8 cellular contexts compared by ENCODE assay signal in genomic region chr7:148142660-148143248, GRCh38.
A peak's percentile ranks its signal among the peaks of the same experiment; 100 is the strongest.
DNase-seq lines count a peak whose midpoint lies in the region; ATAC-seq and TF ChIP-seq lines count a peak whose summit lies in the region.

No MANE protein-coding gene starts in this region.

- intact Hi-C loops in MCF 10A (cut with micrococcal nuclease) = loop anchor here (2.0 to 10.0 kb wide), 4 partner anchors 100 to 1406 kb away; no protein-coding TSS in a partner anchor
- intact Hi-C loops in breast epithelium (cut with DNase I; ENCODE audit: low total_unique reads) = no loop called here
- intact Hi-C loops in left ventricle myocardium inferior (cut with micrococcal nuclease) = no loop called here
- intact Hi-C loops in testis (cut with DNase I; ENCODE audit: low total_unique reads) = no loop called here

- no peaks in the 10 kb centered on the region for H3K9me3 ChIP-seq in breast epithelium
- no peaks in the 10 kb centered on the region for H3K9me3 ChIP-seq in RWPE2 (ENCODE audit: severe bottlenecking)
- H3K9me3 ChIP-seq in left ventricle myocardium inferior (replicated peaks) = peaks cover 7% of the 10 kb centered on the region
- H3K9me3 ChIP-seq in testis = no peaks in the 10 kb centered on the region

- POLR2A ChIA-PET in MCF 10A (lab: Yijun Ruan, JAX) = interaction anchor here (0.6 kb wide), 1 partner anchor 796 kb away, joined by 3 read pairs; no protein-coding TSS in a partner anchor

- no peak for TF ChIP-seq POLR2A in breast epithelium (IDR thresholded peaks at IDR 0.05)
- no peak for TF ChIP-seq POLR2A in testis (IDR thresholded peaks at IDR 0.05)

- H3K27ac Mint-ChIP-seq in MCF 10A (ENCODE audit: low read depth, unreplicated experiment) = no peak overlapping the region

- H3K27me3 ChIP-seq in breast epithelium (peaks cover 0 to 9% of the 10 kb centered on the region in 2 donors), RWPE2 (ENCODE audit: insufficient read depth, poor library complexity, severe bottlenecking) (no peaks in the 10 kb centered on the region), left ventricle myocardium inferior (ENCODE audit: low read depth) (peaks cover 19% of the 10 kb centered on the region), testis (no peaks in the 10 kb centered on the region)

- H3K27me3 Mint-ChIP-seq in MCF 10A (ENCODE audit: insufficient read depth, unreplicated experiment) = peaks cover 54% of the 10 kb centered on the region

- DNase-seq in MCF 10A (ENCODE audit: unreplicated experiment) (peak; percentile 59), breast epithelium (ENCODE audit: low spot score in 2 of 2) (no peak), LNCaP clone FGC (ENCODE audit: low read depth) (peak; percentile 62), RWPE2 (ENCODE audit: low spot score) (no peak), left ventricle myocardium inferior (no peak), testis (peak; percentile 54)
- DNase-seq in activated effector memory CD4-positive, alpha-beta T cell treated with Interleukin-2 at 50 U/mL for 16 hours = no peak
- DNase-seq in stimulated activated naive CD4-positive, alpha-beta T cell treated with Interleukin-2 at 50 U/mL for 16 hours (lab: John Stamatoyannopoulos, UW) = no peak

- H3K4me3 ChIP-seq in breast epithelium = no peak overlapping the region
- H3K4me3 ChIP-seq in LNCaP clone FGC (ENCODE audit: low read depth, low read length) = no peak overlapping the region
- no peak overlapping the region for H3K4me3 ChIP-seq in RWPE2 (ENCODE audit: severe bottlenecking)
- no peak overlapping the region for H3K4me3 ChIP-seq in left ventricle myocardium inferior
- H3K4me3 ChIP-seq in testis = no peak overlapping the region

- BruUV-seq in MCF 10A (replicated peaks; lab: Mats Ljungman, UMichigan) = no TSS peak

- TF ChIP-seq CTCF in MCF 10A (IDR thresholded peaks at IDR 0.05; ENCODE audit: unreplicated experiment) = peak; percentile 63
- no peak for TF ChIP-seq CTCF in breast epithelium (IDR thresholded peaks at IDR 0.05)
- TF ChIP-seq CTCF in LNCaP clone FGC (IDR thresholded peaks at IDR 0.05; ENCODE audit: control insufficient read depth, extremely low read depth, insufficient read depth) = peak; percentile 78
- TF ChIP-seq CTCF in RWPE2 (IDR thresholded peaks at IDR 0.05; ENCODE audit: poor library complexity, severe bottlenecking) = peak; percentile 63
- peak; percentile 63 for TF ChIP-seq CTCF in left ventricle myocardium inferior (IDR thresholded peaks at IDR 0.05; ENCODE audit: borderline replicate concordance)
- peak; percentile 12 to 40 (median 24) for TF ChIP-seq CTCF in testis (IDR thresholded peaks at IDR 0.05)

- H3K27ac ChIP-seq in breast epithelium (no peak overlapping the region), RWPE2 (ENCODE audit: poor library complexity, severe bottlenecking) (no peak overlapping the region), left ventricle myocardium inferior (replicated peaks) (no peak overlapping the region), testis (no peak overlapping the region)

- no peaks in the 10 kb centered on the region for H3K9me3 Mint-ChIP-seq in MCF 10A (ENCODE audit: unreplicated experiment)

- CTCF ChIA-PET in MCF 10A (lab: Yijun Ruan, JAX) = interaction anchor here (0.5 to 3.0 kb wide), 31 partner anchors 9 to 1407 kb away, joined by 3 to 26 read pairs (median 3); no protein-coding TSS in a partner anchor

- no peaks in the 10 kb centered on the region for H3K36me3 Mint-ChIP-seq in MCF 10A (ENCODE audit: insufficient read depth, unreplicated experiment)

- 66 to 70% methylated on average over 4 of the region's 4 CpGs for WGBS in testis, 2 donors

- H3K36me3 ChIP-seq in breast epithelium (no peaks in the 10 kb centered on the region), RWPE2 (ENCODE audit: low read depth) (no peaks in the 10 kb centered on the region), left ventricle myocardium inferior (no peaks in the 10 kb centered on the region), testis (ENCODE audit: low read depth, missing control alignments) (no peaks in the 10 kb centered on the region)

- ATAC-seq in RWPE2 (ENCODE audit: low read depth) = no peak

- H3K4me1 ChIP-seq in breast epithelium (no peaks in the 10 kb centered on the region), RWPE2 (ENCODE audit: insufficient read depth, poor library complexity, severe bottlenecking) (no peaks in the 10 kb centered on the region), left ventricle myocardium inferior (no peaks in the 10 kb centered on the region), testis (no peaks in the 10 kb centered on the region)

- H3K4me3 Mint-ChIP-seq in MCF 10A (ENCODE audit: unreplicated experiment) = no peak overlapping the region

- H3K4me1 Mint-ChIP-seq in MCF 10A (ENCODE audit: insufficient read depth, unreplicated experiment) = no peaks in the 10 kb centered on the region

Comparison
In these comparisons a context has a peak if more than half of its experiments do, and no peak if none do; other contexts are left out.
1. DNase-seq: peak in MCF 10A (single experiment), LNCaP clone FGC (single experiment) and testis (single experiment); none in breast epithelium (0 of 2), RWPE2 (single experiment), left ventricle myocardium inferior (single experiment), activated effector memory CD4-positive, alpha-beta T cell treated with Interleukin-2 at 50 U/mL for 16 hours (single experiment) and stimulated activated naive CD4-positive, alpha-beta T cell treated with Interleukin-2 at 50 U/mL for 16 hours (single experiment).
2. CTCF ChIP-seq: peak in MCF 10A (single experiment), LNCaP clone FGC (single experiment), RWPE2 (single experiment), left ventricle myocardium inferior (single experiment) and testis (3 of 3); none in breast epithelium (0 of 3).